Comparison of ENCODE assay signal across 25 cellular contexts in genomic region chr3:43117257-43117656, GRCh38.
"Had no signal": no experiment of that assay in that cellular context is flagged by ENCODE, and none has a peak within 500 bp of the region (broad histone marks: within the 10 kb centered on the region; RNA-seq: fewer than 3 reads in every experiment).

No MANE protein-coding gene starts in this region.

- H3K4me1 ChIP-seq: esophagus squamous epithelium, gastrocnemius medialis, heart right ventricle, left lung, lower lobe of right lung had no signal

- H3K4me1 Mint-ChIP-seq: mesothelial cell of epicardium, naive B cell had no signal

- H3K9me3 Mint-ChIP-seq: mesothelial cell of epicardium, naive B cell had no signal

- H3K4me3 ChIP-seq: coronary artery, dorsolateral prefrontal cortex, esophagus squamous epithelium, gastrocnemius medialis, heart right ventricle, left lung, lower lobe of right lung, mucosa of descending colon had no signal

- H3K27ac ChIP-seq: coronary artery, dorsolateral prefrontal cortex, esophagus squamous epithelium, gastrocnemius medialis, heart right ventricle, left lung, lower lobe of right lung had no signal

- DNase-seq: dermis blood vessel endothelial cell; dorsolateral prefrontal cortex; effector CD4-positive, alpha-beta T cell; effector memory CD4-positive, alpha-beta T cell; esophagus squamous epithelium; foreskin fibroblast; foreskin melanocyte; gastrocnemius medialis; glutamatergic neuron; head of caudate nucleus; heart right ventricle; hippocampal formation; left cardiac atrium; left lung; left ventricle myocardium superior; lower lobe of right lung; mesenchymal stem cell; mucosa of descending colon; naive B cell had no signal

- H3K4me3 Mint-ChIP-seq: mesothelial cell of epicardium, naive B cell had no signal

- H3K36me3 ChIP-seq: esophagus squamous epithelium, gastrocnemius medialis, heart right ventricle, left lung, lower lobe of right lung had no signal

- H3K27me3 ChIP-seq: gastrocnemius medialis, left lung had no signal

- ATAC-seq: gastrocnemius medialis, heart right ventricle, left cardiac atrium, left lung, left ventricle myocardium superior, lower lobe of right lung, mucosa of descending colon had no signal

- FAIRE-seq: colon, endothelial cell of umbilical vein, islet of Langerhans, keratinocyte had no signal

- H3K27ac Mint-ChIP-seq: mesothelial cell of epicardium had no signal

- H3K36me3 Mint-ChIP-seq: mesothelial cell of epicardium had no signal

- H3K9me3 ChIP-seq: esophagus squamous epithelium, gastrocnemius medialis, left lung, lower lobe of right lung, mucosa of descending colon had no signal
